Comparison of ENCODE assay signal across 28 cellular contexts in the genomic region with DNA sequence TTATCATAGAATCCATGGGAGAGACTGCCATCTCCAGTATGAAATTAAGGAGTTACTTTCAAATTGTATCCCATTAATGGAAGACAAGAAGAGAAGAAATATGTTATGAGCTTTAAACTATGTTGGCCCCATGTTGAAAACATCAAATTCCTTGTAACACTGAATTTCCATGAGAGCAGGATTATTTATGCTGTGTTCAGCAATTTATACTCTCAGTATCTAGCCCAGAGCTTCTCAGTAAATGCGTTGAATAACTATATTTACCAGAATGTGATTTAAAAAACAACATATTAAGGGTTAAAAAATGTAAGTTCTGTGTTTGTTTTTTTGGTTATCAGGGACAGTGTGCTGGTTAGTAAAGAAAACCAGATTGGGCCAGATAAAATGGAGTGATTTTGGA.
"Had no signal": no experiment of that assay in that cellular context is flagged by ENCODE, and none has a peak within 500 bp of the region (broad histone marks: within the 10 kb centered on the region; RNA-seq: fewer than 3 reads in every experiment).

No MANE protein-coding gene starts in this region.

- FAIRE-seq: urothelium cell line had no signal

- H3K36me3 ChIP-seq: neural progenitor cell, ovary, spleen, suprapubic skin, tibial nerve, upper lobe of left lung had no signal

- H3K27ac ChIP-seq: neural progenitor cell, ovary, parathyroid adenoma, psoas muscle, skin epidermis, spleen, suprapubic skin, testis, upper lobe of left lung had no signal

- H3K79me2 ChIP-seq: parathyroid adenoma had no signal

- H3K9me3 ChIP-seq: ovary, psoas muscle, spleen, suprapubic skin, testis, tibial nerve, upper lobe of left lung had no signal

- DNase-seq: naive thymus-derived CD4-positive, alpha-beta T cell; natural killer cell; occipital lobe; ovary; posterior cingulate gyrus; psoas muscle; right cardiac atrium; spleen; stimulated activated CD4-positive, alpha-beta T cell treated with anti-CD3 and anti-CD28 coated beads, Interleukin-12 subunit alpha, Interleukin-12 subunit beta, amount 100 ng/mL, for 4 hours; stimulated activated CD4-positive, alpha-beta T cell treated with anti-CD3 and anti-CD28 coated beads, Interleukin-1b, Interleukin-23, amount 100 ng/mL, for 48 hours; stimulated activated CD4-positive, alpha-beta T cell treated with anti-CD3 and anti-CD28 coated beads, Interleukin-4, amount 100 ng/mL, for 1 hour; stimulated activated CD4-positive, alpha-beta T cell treated with anti-CD3 and anti-CD28 coated beads, Interleukin-4, amount 100 ng/mL, for 4 hours; stimulated activated CD8-positive, alpha-beta memory T cell treated with anti-CD3 and anti-CD28 coated beads, Interleukin-4, amount 100 ng/mL, for 48 hours; stimulated activated naive CD4-positive, alpha-beta T cell; stimulated activated naive CD8-positive, alpha-beta T cell treated with anti-CD3 and anti-CD28 coated beads, Interleukin-15, amount 100 ng/mL, for 72 hours; stimulated activated naive CD8-positive, alpha-beta T cell treated with anti-CD3 and anti-CD28 coated beads, Interleukin-15, Interleukin-2, amounts not matched to agents 100 U/mL and 50 U/mL, for 24 hours; substantia nigra; testis; upper lobe of left lung had no signal

- H3K9ac ChIP-seq: neural progenitor cell, parathyroid adenoma had no signal

- H3K4me1 ChIP-seq: neural progenitor cell, parathyroid adenoma, psoas muscle, spleen, testis had no signal

- H3K4me3 ChIP-seq: neural progenitor cell, ovary, psoas muscle, skin epidermis, smooth muscle cell, spleen, suprapubic skin, testis, upper lobe of left lung had no signal

- H3K4me2 ChIP-seq: neural progenitor cell, smooth muscle cell had no signal

- H3K27me3 ChIP-seq: neural progenitor cell, ovary, spleen, suprapubic skin, testis, tibial nerve, upper lobe of left lung had no signal

- H2AFZ ChIP-seq: neural progenitor cell, parathyroid adenoma had no signal

- ATAC-seq: naive thymus-derived CD4-positive, alpha-beta T cell; natural killer cell; psoas muscle; right cardiac atrium; sciatic nerve; stimulated activated memory B cell treated with anti-CD40 and anti-IgM and Interleukin-4, amounts not matched to agents 10 μg/mL and 1 μg/mL and 100 μg/mL, for 72 hours; stimulated activated naive CD8-positive, alpha-beta T cell treated with anti-CD3 and anti-CD28 coated beads, Interleukin-15, amount 100 ng/mL, for 72 hours; stimulated activated naive CD8-positive, alpha-beta T cell treated with anti-CD3 and anti-CD28 coated beads, Interleukin-15, Interleukin-2, amounts not matched to agents 100 U/mL and 50 U/mL, for 24 hours had no signal
